12 cellular contexts compared by ENCODE assay signal in genomic region chr15:63890617-63891016, GRCh38.
"Had no signal": no experiment of that assay in that cellular context is flagged by ENCODE, and none has a peak within 500 bp of the region (broad histone marks: within the 10 kb centered on the region; RNA-seq: fewer than 3 reads in every experiment).

No MANE protein-coding gene starts in this region.

- FAIRE-seq: astrocyte had no signal

- H3K9ac ChIP-seq: SK-N-SH had no signal

- H3K36me3 Mint-ChIP-seq: activated CD8-positive, alpha-beta memory T cell treated with anti-CD3 and anti-CD28 coated beads, Interleukin-2, amount 10 ng/mL, durations not matched to agents 7 days and 5 days; activated naive CD8-positive, alpha-beta T cell; brain had no signal

- H3K9me3 ChIP-seq: SK-N-SH had no signal

- H3K27me3 Mint-ChIP-seq: activated B cell treated with CpG ODN at 0.5 μM for 24 hours; activated CD4-positive, alpha-beta T cell treated with anti-CD3 and anti-CD28 coated beads, Interleukin-2, amount 10 ng/mL, durations not matched to agents 24 days and 14 days; activated CD8-positive, alpha-beta memory T cell treated with anti-CD3 and anti-CD28 coated beads, Interleukin-2, amount 10 ng/mL, durations not matched to agents 7 days and 5 days; activated naive CD8-positive, alpha-beta T cell; activated T-cell treated with anti-CD3 and anti-CD28 coated beads, Interleukin-2, amount 50 U/mL, for 24 hours; brain had no signal

- H3K9me3 Mint-ChIP-seq: activated B cell treated with CpG ODN at 0.5 μM for 24 hours; activated CD4-positive, alpha-beta T cell treated with anti-CD3 and anti-CD28 coated beads, Interleukin-2, amount 10 ng/mL, durations not matched to agents 24 days and 14 days; activated naive CD4-positive, alpha-beta T cell treated with anti-CD3 and anti-CD28 coated beads for 36 hours; activated T-cell treated with anti-CD3 and anti-CD28 coated beads, Interleukin-2, amount 50 U/mL, for 24 hours; activated T-helper 1 cell treated with anti-CD3 and anti-CD28 coated beads, Interleukin-12 subunit alpha, Interleukin-12 subunit beta, Interleukin-2, Interleukin-4 antibody, amounts not matched to agents 30 ng/mL and 10 ng/mL and 1 ng/mL, durations not matched to agents 14 hours and 24 hours and 36 hours; brain; T-helper 1 cell treated with Interleukin-12 subunit alpha and Interleukin-12 subunit beta and Interleukin-4 antibody, amounts not matched to agents 30 μg/mL and 1 μg/mL, for 36 hours had no signal

- H3K4me1 Mint-ChIP-seq: brain had no signal

- H3K4me2 ChIP-seq: SK-N-SH had no signal

- H3K9me2 ChIP-seq: SK-N-SH had no signal

- H3K4me3 Mint-ChIP-seq: activated B cell treated with CpG ODN at 0.5 μM for 24 hours; activated CD4-positive, alpha-beta T cell treated with anti-CD3 and anti-CD28 coated beads, Interleukin-2, amount 10 ng/mL, durations not matched to agents 24 days and 14 days; activated CD8-positive, alpha-beta memory T cell treated with anti-CD3 and anti-CD28 coated beads, Interleukin-2, amount 10 ng/mL, durations not matched to agents 7 days and 5 days; activated naive CD4-positive, alpha-beta T cell treated with anti-CD3 and anti-CD28 coated beads for 36 hours; activated naive CD8-positive, alpha-beta T cell; activated T-cell treated with anti-CD3 and anti-CD28 coated beads, Interleukin-2, amount 50 U/mL, for 24 hours; activated T-helper 1 cell treated with anti-CD3 and anti-CD28 coated beads, Interleukin-12 subunit alpha, Interleukin-12 subunit beta, Interleukin-2, Interleukin-4 antibody, amounts not matched to agents 30 ng/mL and 10 ng/mL and 1 ng/mL, durations not matched to agents 14 hours and 24 hours and 36 hours; brain; T-helper 1 cell treated with Interleukin-12 subunit alpha and Interleukin-12 subunit beta and Interleukin-4 antibody, amounts not matched to agents 30 μg/mL and 1 μg/mL, for 36 hours had no signal

- H3K27ac Mint-ChIP-seq: activated B cell treated with CpG ODN at 0.5 μM for 24 hours; activated naive CD4-positive, alpha-beta T cell treated with anti-CD3 and anti-CD28 coated beads for 36 hours; activated naive CD8-positive, alpha-beta T cell; activated T-cell treated with anti-CD3 and anti-CD28 coated beads, Interleukin-2, amount 50 U/mL, for 24 hours; brain had no signal

- DNase-seq: activated gamma-delta T cell had no signal
